Comparison of ENCODE assay signal across 8 cellular contexts in the genomic region with DNA sequence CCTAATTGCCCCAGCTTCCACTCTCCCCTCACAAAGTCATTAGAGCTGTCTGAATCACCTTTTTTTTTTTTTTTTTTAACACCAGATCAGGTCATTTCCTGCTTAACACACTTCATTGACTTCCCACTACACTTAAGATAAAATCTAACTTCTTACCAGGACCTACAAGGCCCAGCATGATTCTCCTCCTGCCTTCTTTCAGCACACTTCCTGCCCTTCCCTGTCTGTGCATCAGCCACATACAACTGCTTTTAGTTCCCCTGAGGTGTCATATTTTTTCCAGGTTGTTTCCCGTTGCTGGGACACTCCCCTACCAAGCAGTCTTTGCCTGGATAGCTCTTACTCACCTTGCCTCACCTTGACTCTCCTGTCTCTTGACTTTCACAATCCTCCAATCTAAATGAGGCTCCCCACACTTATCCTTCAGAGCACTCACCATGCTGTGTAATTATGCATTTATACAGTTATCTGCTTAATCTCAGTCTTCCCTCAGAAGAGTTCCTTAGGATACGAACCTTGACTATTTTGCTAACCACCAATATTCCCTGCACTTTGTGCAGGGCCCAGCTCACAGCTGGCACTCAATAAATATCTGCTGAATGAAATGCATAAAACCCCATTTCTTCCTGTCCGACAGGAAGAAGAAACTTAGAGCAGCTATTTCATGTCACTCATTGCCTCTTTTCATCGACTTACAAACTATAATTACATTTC.
DNase-seq lines count a peak whose midpoint lies in the region.

No MANE protein-coding gene starts in this region.

- peak overlapping the region; percentile 57 to 59 for H3K27ac ChIP-seq in mucosa of rectum (ENCODE audit: low read depth in 2 of 2, low read length in 2 of 2)

- H3K36me3 Mint-ChIP-seq in immature natural killer cell: no peaks in the 10 kb centered on the region

- peaks cover 12 to 27% of the 10 kb centered on the region in 2 donors for H3K4me1 ChIP-seq in mucosa of rectum (ENCODE audit: control insufficient read depth in 2 of 2, insufficient read depth in 2 of 2, low read length in 2 of 2)

- no peaks in the 10 kb centered on the region for H3K27me3 ChIP-seq in mucosa of rectum (ENCODE audit: control insufficient read depth in 2 of 2, insufficient read depth in 2 of 2, low read length in 2 of 2)

- peaks cover 5 to 10% of the 10 kb centered on the region in 2 donors for H3K4me1 Mint-ChIP-seq in immature natural killer cell

- no peaks in the 10 kb centered on the region for H3K36me3 ChIP-seq in mucosa of rectum (ENCODE audit: control insufficient read depth in 2 of 2, insufficient read depth in 2 of 2, low read length in 2 of 2)

- H3K9me3 ChIP-seq in mucosa of rectum (ENCODE audit: control insufficient read depth in 2 of 2, low read length in 2 of 2): no peaks in the 10 kb centered on the region

- DNase-seq in DMS79 treated with DMSO at 0.1 percent for 48 hours (lab: John Stamatoyannopoulos, UW): peak; percentile 79
- peak; percentile 87 for DNase-seq in HPDE6-E6E7 (ENCODE audit: extremely low spot score)
- peak; percentile 36 for DNase-seq in astrocyte of the hippocampus (ENCODE audit: low read depth, low spot score)
- no peak for DNase-seq in immature natural killer cell
- no peak for DNase-seq in GM19240 (ENCODE audit: insufficient read length, low spot score)
- DNase-seq in RPMI8226: no peak
- DNase-seq in COLO829 (ENCODE audit: low spot score): no peak

- H3K27ac Mint-ChIP-seq in immature natural killer cell: no peak overlapping the region

- no peak overlapping the region for H3K4me3 ChIP-seq in mucosa of rectum (ENCODE audit: low read length in 2 of 2)

- no peak overlapping the region for H3K4me3 Mint-ChIP-seq in immature natural killer cell

- no peaks in the 10 kb centered on the region for H3K9me3 Mint-ChIP-seq in immature natural killer cell

- peak overlapping the region in 1 of 2 donors; percentile 15 for H3K9ac ChIP-seq in mucosa of rectum (ENCODE audit: low read depth in 1 of 2, low read length in 2 of 2)

- peaks cover 2 to 5% (median 4%) of the 10 kb centered on the region in 3 donors for H3K27me3 Mint-ChIP-seq in immature natural killer cell (ENCODE audit: low read depth in 3 of 3)

Comparison
In these comparisons a context has a peak if more than half of its experiments do, and no peak if none do; other contexts are left out.
1. DNase-seq: peak in DMS79 treated with DMSO at 0.1 percent for 48 hours (single experiment), HPDE6-E6E7 (single experiment) and astrocyte of the hippocampus (single experiment); none in immature natural killer cell (0 of 3), GM19240 (single experiment), RPMI8226 (single experiment) and COLO829 (single experiment).